In genomic region chr2:73202156-73203054, GRCh38 we compare ENCODE assay signal across 9 cellular contexts. TPM values are rescaled to one million over a fixed set of nuclear protein-coding genes. Genes with fewer than 3 reads are reported as not detected.
DNase-seq lines count a peak whose midpoint lies in the region; ATAC-seq and TF ChIP-seq lines count a peak whose summit lies in the region.
"Had no signal": no experiment of that assay in that cellular context is flagged by ENCODE, and none has a peak within 500 bp of the region (broad histone marks: within the 10 kb centered on the region; RNA-seq: fewer than 3 reads in every experiment).

Gene NOTO (plus strand): TSS chr2:73202574. CDS start chr2:73202667, 93 bp downstream.

- intact Hi-C loops in aorta (cut with DNase I), result no loop called here

- H3K27ac ChIP-seq in brain microvascular endothelial cell (no peak within 1 kb of the TSS), aorta (ENCODE audit: low read depth in 1 of 2, low read length in 2 of 2) (no peak within 1 kb of the TSS)

- TF ChIP-seq CTCF in brain microvascular endothelial cell (IDR thresholded peaks at IDR 0.05; ENCODE audit: low read depth, low read length, missing control alignments), result no peak

- no peak within 1 kb of the TSS for H3K27ac Mint-ChIP-seq in memory B cell
- no peak within 1 kb of the TSS for H3K27ac Mint-ChIP-seq in activated CD4-positive, alpha-beta memory T cell treated with anti-CD3 and anti-CD28 coated beads, Interleukin-2, amount 10 ng/mL, durations not matched to agents 7 days and 5 days

- H3K4me3 Mint-ChIP-seq in memory B cell, result peak within 1 kb of the TSS; percentile 68
- no peak within 1 kb of the TSS for H3K4me3 Mint-ChIP-seq in activated CD4-positive, alpha-beta memory T cell treated with anti-CD3 and anti-CD28 coated beads, Interleukin-2, amount 10 ng/mL, durations not matched to agents 7 days and 5 days

- CTCF ChIA-PET in activated CD4-positive, alpha-beta memory T cell treated with anti-CD3 and anti-CD28 coated beads, Interleukin-2, amount 10 ng/mL, durations not matched to agents 7 days and 5 days (lab: Charles Lee), result interaction anchor here (1.0 to 1.3 kb wide), 3 partner anchors 10 to 25 kb away, joined by 3 to 6 read pairs (median 3); no protein-coding TSS in a partner anchor

- peaks cover 47% of the 10 kb centered on the region for H3K27me3 ChIP-seq in brain microvascular endothelial cell (replicated peaks)
- peaks cover 0 to 2% of the 10 kb centered on the region in 2 donors for H3K27me3 ChIP-seq in aorta (ENCODE audit: control insufficient read depth in 1 of 2, insufficient read depth in 2 of 2, low read length in 1 of 2)

- H3K4me1 ChIP-seq in aorta (ENCODE audit: control insufficient read depth in 1 of 2, insufficient read depth in 2 of 2, low read length in 2 of 2), result no peaks in the 10 kb centered on the region

- WGBS in aorta, 2 donors, result 2% methylated on average over 87 of the region's 87 CpGs

- no peaks in the 10 kb centered on the region for H3K9me3 ChIP-seq in aorta (ENCODE audit: control insufficient read depth, low read length)

- no peaks in the 10 kb centered on the region for H3K36me3 ChIP-seq in brain microvascular endothelial cell (replicated peaks)
- no peaks in the 10 kb centered on the region for H3K36me3 ChIP-seq in aorta (ENCODE audit: control insufficient read depth in 1 of 2, insufficient read depth in 2 of 2, low read length in 1 of 2)

- H3K4me3 ChIP-seq in brain microvascular endothelial cell (ENCODE audit: low read depth, low read length), result peak within 1 kb of the TSS; percentile 9
- H3K4me3 ChIP-seq in aorta (ENCODE audit: low read length in 2 of 2), result peak within 1 kb of the TSS in 1 of 2 donors; percentile 0
- H3K4me3 ChIP-seq: K562 had no signal

- DNase-seq in stimulated activated CD4-positive, alpha-beta T cell treated with anti-CD3 and anti-CD28 coated beads, Interleukin-12 subunit alpha, Interleukin-12 subunit beta, amount 100 ng/mL, for 4 hours, result peak; percentile 4
- DNase-seq in stimulated activated CD4-positive, alpha-beta T cell treated with anti-CD3 and anti-CD28 coated beads, Interleukin-4, amount 100 ng/mL, for 4 hours, result no peak
- DNase-seq in brain microvascular endothelial cell (no peak), memory B cell (ENCODE audit: low spot score in 2 of 2) (peak in 1 of 2 donors; percentile 15), aorta (no peak), NCI-H1092 treated with DMSO at 0.1 percent for 48 hours (lab: John Stamatoyannopoulos, UW) (no peak)
- DNase-seq in activated CD4-positive, alpha-beta memory T cell treated with anti-CD3 and anti-CD28 coated beads, Interleukin-2, amount 10 ng/mL, durations not matched to agents 7 days and 5 days, result no peak

- in situ Hi-C loops in brain microvascular endothelial cell (cut with HindIII; ENCODE audit: low pct_ligation_motif_present, low sequenced_read_pairs), result no loop called here

- peaks cover 2% of the 10 kb centered on the region for H3K9me3 Mint-ChIP-seq in memory B cell
- no peaks in the 10 kb centered on the region for H3K9me3 Mint-ChIP-seq in activated CD4-positive, alpha-beta memory T cell treated with anti-CD3 and anti-CD28 coated beads, Interleukin-2, amount 10 ng/mL, durations not matched to agents 7 days and 5 days

- ATAC-seq in memory B cell (ENCODE audit: low read depth) (peak; percentile 43), aorta (ENCODE audit: low FRiP score) (peak; percentile 57), GM19035 (IDR thresholded peaks at IDR 0.05; ENCODE audit: unreplicated experiment) (no peak)
- ATAC-seq: K562 had no signal

- H3K27me3 Mint-ChIP-seq in memory B cell, result peaks cover 28% of the 10 kb centered on the region
- peaks cover 53% of the 10 kb centered on the region for H3K27me3 Mint-ChIP-seq in activated CD4-positive, alpha-beta memory T cell treated with anti-CD3 and anti-CD28 coated beads, Interleukin-2, amount 10 ng/mL, durations not matched to agents 7 days and 5 days

- no peaks in the 10 kb centered on the region for H3K4me1 Mint-ChIP-seq in memory B cell
- H3K4me1 Mint-ChIP-seq in activated CD4-positive, alpha-beta memory T cell treated with anti-CD3 and anti-CD28 coated beads, Interleukin-2, amount 10 ng/mL, durations not matched to agents 7 days and 5 days, result peaks cover 3% of the 10 kb centered on the region

- POLR2A ChIA-PET in activated CD4-positive, alpha-beta memory T cell treated with anti-CD3 and anti-CD28 coated beads, Interleukin-2, amount 10 ng/mL, durations not matched to agents 7 days and 5 days (lab: Charles Lee), result no interaction called here

- H3K36me3 Mint-ChIP-seq in memory B cell, result no peaks in the 10 kb centered on the region
- no peaks in the 10 kb centered on the region for H3K36me3 Mint-ChIP-seq in activated CD4-positive, alpha-beta memory T cell treated with anti-CD3 and anti-CD28 coated beads, Interleukin-2, amount 10 ng/mL, durations not matched to agents 7 days and 5 days (ENCODE audit: low read depth)

RNA-seq across cellular contexts. Expression of gene NOTO, which starts in this region (rescaled TPM):
- total RNA-seq in aorta, result not detected
- not detected for polyA plus RNA-seq in aorta
- total RNA-seq in activated CD4-positive, alpha-beta memory T cell treated with anti-CD3 and anti-CD28 coated beads, Interleukin-2, amount 10 ng/mL, durations not matched to agents 7 days and 5 days, result not detected
- total RNA-seq: K562 had no signal
- polyA plus RNA-seq: K562 had no signal

Comparison
In these comparisons a context has a peak if more than half of its experiments do, and no peak if none do; other contexts are left out.
1. Peak in ATAC-seq in aorta; RNA of the gene not detected or under 1 TPM.